ENCODE assay signal across 16 cellular contexts in the genomic region with DNA sequence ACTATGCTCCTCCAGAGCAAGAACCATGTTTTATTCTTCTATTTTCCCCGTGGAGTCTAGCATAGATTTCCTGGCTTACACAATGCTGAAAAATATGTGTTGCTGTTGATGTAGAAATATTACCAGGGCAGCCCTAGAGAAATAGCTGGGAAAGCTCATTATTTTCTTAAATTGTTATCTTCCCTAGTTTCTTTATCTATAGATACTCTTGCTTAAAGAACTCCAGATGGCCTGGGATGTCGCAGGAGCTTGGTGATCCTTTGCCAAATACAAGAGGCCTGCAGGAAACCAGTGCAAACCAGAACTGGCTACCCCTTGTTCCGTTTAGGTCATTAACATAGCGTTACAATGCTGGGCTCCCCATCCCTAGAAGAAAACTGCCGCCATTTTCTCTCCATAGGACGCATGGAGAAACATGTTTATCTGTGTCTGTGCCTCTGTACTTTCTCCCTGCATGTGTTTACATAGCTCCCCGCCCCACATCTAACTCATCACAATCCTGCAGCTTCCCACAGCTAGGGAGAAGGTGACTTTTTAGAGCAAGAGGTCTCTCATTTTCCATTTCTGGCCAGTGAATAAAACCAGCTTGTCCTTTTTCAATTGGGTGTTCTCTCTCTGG. TPM values are rescaled to one million over a fixed set of nuclear protein-coding genes. Genes with fewer than 3 reads are reported as not detected.
"Had no signal": no experiment of that assay in that cellular context is flagged by ENCODE, and none has a peak within 500 bp of the region (broad histone marks: within the 10 kb centered on the region; RNA-seq: fewer than 3 reads in every experiment).

No MANE protein-coding gene starts in this region.

- ATAC-seq: gastrocnemius medialis, T-cell had no signal

- H3K4me1 ChIP-seq: gastrocnemius medialis, heart left ventricle, tibial nerve had no signal

- H3K36me3 ChIP-seq: esophagus squamous epithelium, gastrocnemius medialis, heart left ventricle, ovary, tibial nerve had no signal

- H3K27me3 ChIP-seq: ovary, tibial nerve had no signal

- H3K9me3 ChIP-seq: esophagus squamous epithelium, gastrocnemius medialis, heart left ventricle, ovary, tibial nerve had no signal

- H3K4me3 ChIP-seq: esophagus squamous epithelium, gastrocnemius medialis, heart left ventricle, ovary, tibial nerve had no signal

- H3K27ac ChIP-seq: esophagus squamous epithelium, gastrocnemius medialis, heart left ventricle, tibial nerve had no signal

- DNase-seq: activated CD4-positive, alpha-beta T cell treated with anti-CD3 and anti-CD28 coated beads, Interleukin-2, amount 50 U/mL, for 1 hour; activated CD8-positive, alpha-beta memory T cell treated with anti-CD3 and anti-CD28 coated beads for 24 hours; activated naive CD8-positive, alpha-beta T cell treated with anti-CD3 and anti-CD28 coated beads for 36 hours; effector CD8-positive, alpha-beta T cell; esophagus squamous epithelium; gastrocnemius medialis; heart left ventricle; stimulated activated CD4-positive, alpha-beta T cell treated with anti-CD3 and anti-CD28 coated beads, Interleukin-15, amount 100 ng/mL, for 24 hours; stimulated activated CD4-positive, alpha-beta T cell treated with anti-CD3 and anti-CD28 coated beads, Interleukin-4, amount 100 ng/mL, for 1 hour; stimulated activated naive CD4-positive, alpha-beta T cell; substantia nigra; T-cell; T-helper 9 cell had no signal

RNA-seq across cellular contexts. Expression of gene PRLR, which starts 6.4 kb away (rescaled TPM):
- total RNA-seq: activated naive CD8-positive, alpha-beta T cell treated with anti-CD3 and anti-CD28 coated beads for 36 hours; endothelial cell of umbilical vein had no signal
- polyA plus RNA-seq: endothelial cell of umbilical vein had no signal
